Comparison of ENCODE assay signal across 8 cellular contexts in genomic region chr17:2055494-2056220, GRCh38. TPM values are rescaled to one million over a fixed set of nuclear protein-coding genes. Genes with fewer than 3 reads are reported as not detected.
A peak's percentile ranks its signal among the peaks of the same experiment; 100 is the strongest.
DNase-seq lines count a peak whose midpoint lies in the region; ATAC-seq and TF ChIP-seq lines count a peak whose summit lies in the region.

No MANE protein-coding gene starts in this region.

- TF ChIP-seq CTCF in HFFc6 (IDR thresholded peaks at IDR 0.05) = no peak

- H3K27ac Mint-ChIP-seq in HFFc6 = peak overlapping the region; percentile 75
- H3K27ac Mint-ChIP-seq in activated T-cell treated with anti-CD3 and anti-CD28 coated beads, Interleukin-2, amount 50 U/mL, for 72 hours = no peak overlapping the region

- H3K4me3 Mint-ChIP-seq in HFFc6 = peak overlapping the region; percentile 86
- peak overlapping the region; percentile 75 to 78 for H3K4me3 Mint-ChIP-seq in activated T-cell treated with anti-CD3 and anti-CD28 coated beads, Interleukin-2, amount 50 U/mL, for 72 hours

- H3K27me3 Mint-ChIP-seq in HFFc6 (ENCODE audit: insufficient read depth) = peaks cover 4% of the 10 kb centered on the region; the same call in 1 of the 2 replicates
- H3K27me3 Mint-ChIP-seq in activated T-cell treated with anti-CD3 and anti-CD28 coated beads, Interleukin-2, amount 50 U/mL, for 72 hours (ENCODE audit: low read depth) = peaks cover 15% of the 10 kb centered on the region

- H3K9me3 Mint-ChIP-seq in HFFc6 = no peaks in the 10 kb centered on the region
- H3K9me3 Mint-ChIP-seq in activated T-cell treated with anti-CD3 and anti-CD28 coated beads, Interleukin-2, amount 50 U/mL, for 72 hours = no peaks in the 10 kb centered on the region

- DNase-seq in HFFc6 (no peak), hepatic stellate cell (ENCODE audit: low spot score) (peak; percentile 72), activated gamma-delta T cell (lab: John Stamatoyannopoulos, UW) (no peak), HuH-7.5 (ENCODE audit: low spot score) (no peak)
- DNase-seq in activated T-cell treated with anti-CD3 and anti-CD28 coated beads, Interleukin-2, amount 50 U/mL, for 72 hours = peak; percentile 48 to 69
- peak; percentile 37 for DNase-seq in stimulated activated CD4-positive, alpha-beta T cell treated with anti-CD3 and anti-CD28 coated beads, Interleukin-2, amount 100 ng/mL, for 4 hours (ENCODE audit: low read depth)

- peaks cover 22% of the 10 kb centered on the region for H3K4me1 Mint-ChIP-seq in HFFc6 (ENCODE audit: low read depth)
- peaks cover 21% of the 10 kb centered on the region for H3K4me1 Mint-ChIP-seq in activated T-cell treated with anti-CD3 and anti-CD28 coated beads, Interleukin-2, amount 50 U/mL, for 72 hours (ENCODE audit: low read depth)

- peak; percentile 1 to 3 for ATAC-seq in activated T-cell treated with anti-CD3 and anti-CD28 coated beads, Interleukin-2, amount 50 U/mL, for 72 hours (replicated peaks in 1 of 2)
- ATAC-seq in GM21423 (IDR thresholded peaks at IDR 0.05; ENCODE audit: unreplicated experiment) (no peak), GM19467 (IDR thresholded peaks at IDR 0.05; ENCODE audit: unreplicated experiment) (no peak)

- H3K36me3 Mint-ChIP-seq in HFFc6 (ENCODE audit: low read depth) = peaks cover 10% of the 10 kb centered on the region; the same call in 1 of the 2 replicates
- peaks cover 5% of the 10 kb centered on the region in 2 donors for H3K36me3 Mint-ChIP-seq in activated T-cell treated with anti-CD3 and anti-CD28 coated beads, Interleukin-2, amount 50 U/mL, for 72 hours (ENCODE audit: insufficient read depth in 2 of 2)

RNA-seq across cellular contexts. Expression of gene HIC1, which starts 0.8 kb away (rescaled TPM):
- total RNA-seq in HFFc6 (2021; fragmentation: NEBNext Ultra II Directional; extraction: Animal tissue kit (Norgen Biotek cat#: 25700)) = 10 to 100 TPM; 42.7 to 51.9 (median 48.0) TPM
- total RNA-seq in activated T-cell treated with anti-CD3 and anti-CD28 coated beads, Interleukin-2, amount 50 U/mL, for 72 hours = 10 to 100 TPM; 11.7 to 21.4 TPM

RNA-seq across cellular contexts. Expression of gene OVCA2, which starts 13.8 kb away (rescaled TPM):
- 10 to 100 TPM; 39.5 to 44.3 (median 41.7) TPM for total RNA-seq in HFFc6 (2021; fragmentation: NEBNext Ultra II Directional; extraction: Animal tissue kit (Norgen Biotek cat#: 25700))
- total RNA-seq in activated T-cell treated with anti-CD3 and anti-CD28 coated beads, Interleukin-2, amount 50 U/mL, for 72 hours = 10 to 100 TPM; 29.0 to 33.3 TPM

RNA-seq across cellular contexts. Expression of gene DPH1, which starts 25.7 kb away (rescaled TPM):
- 10 to 100 TPM; 65.9 to 81.6 (median 71.8) TPM for total RNA-seq in HFFc6 (2021; fragmentation: NEBNext Ultra II Directional; extraction: Animal tissue kit (Norgen Biotek cat#: 25700))
- total RNA-seq in activated T-cell treated with anti-CD3 and anti-CD28 coated beads, Interleukin-2, amount 50 U/mL, for 72 hours = 10 to 100 TPM; 36.8 to 40.8 TPM

RNA-seq across cellular contexts. Expression of gene RTN4RL1, which starts 30.5 kb away (rescaled TPM):
- under 1 TPM; 0.33 to 0.60 (median 0.39) TPM for total RNA-seq in HFFc6 (2021; fragmentation: NEBNext Ultra II Directional; extraction: Animal tissue kit (Norgen Biotek cat#: 25700))
- under 1 TPM; 0.14 to 0.21 TPM for total RNA-seq in activated T-cell treated with anti-CD3 and anti-CD28 coated beads, Interleukin-2, amount 50 U/mL, for 72 hours

Comparison
In these comparisons a context has a peak if more than half of its experiments do, and no peak if none do; other contexts are left out.
1. DNase-seq: peak in activated T-cell treated with anti-CD3 and anti-CD28 coated beads, Interleukin-2, amount 50 U/mL, for 72 hours (2 of 2), hepatic stellate cell (single experiment) and stimulated activated CD4-positive, alpha-beta T cell treated with anti-CD3 and anti-CD28 coated beads, Interleukin-2, amount 100 ng/mL, for 4 hours (single experiment); none in HFFc6 (single experiment), activated gamma-delta T cell (single experiment) and HuH-7.5 (single experiment).
2. ATAC-seq: peak in activated T-cell treated with anti-CD3 and anti-CD28 coated beads, Interleukin-2, amount 50 U/mL, for 72 hours (2 of 2); none in GM21423 (single experiment) and GM19467 (single experiment).